1 cellular context compared by ENCODE assay signal in the genomic region with DNA sequence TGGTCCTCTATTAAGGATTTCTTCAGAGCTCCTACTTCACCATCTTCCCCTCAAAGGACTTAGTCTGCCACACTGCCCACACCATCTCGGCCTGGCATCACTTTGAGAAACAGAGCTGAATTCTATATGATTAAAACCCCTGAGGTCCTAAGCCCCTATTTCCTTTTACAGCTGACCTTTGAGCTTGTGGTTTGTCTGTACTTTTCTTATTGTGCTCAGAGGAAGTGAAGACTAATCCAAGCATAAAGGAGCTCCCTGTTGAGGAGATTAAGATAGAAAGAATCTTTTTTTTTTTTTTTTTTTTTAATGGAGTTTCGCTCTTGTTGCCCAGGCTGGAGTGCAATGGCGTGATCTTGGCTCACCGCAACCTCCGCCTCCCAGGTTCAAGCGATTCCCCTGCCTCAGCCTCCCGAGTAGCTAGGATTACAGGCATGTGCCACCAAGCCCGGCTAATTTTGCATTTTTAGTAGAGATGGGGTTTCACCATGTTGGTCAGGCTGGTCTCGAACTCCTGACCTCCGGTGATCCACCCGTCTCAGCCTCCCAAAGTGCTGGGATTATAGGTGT.
A peak's percentile ranks its signal among the peaks of the same experiment; 100 is the strongest.
TF ChIP-seq lines count a peak whose summit lies in the region.

No MANE protein-coding gene starts in this region.

TF ChIP-seq in GM12878, 131 proteins besides CTCF, POLR2A, EP300 and RAD21 (continued from another document):
- TF ChIP-seq SPI1 (IDR thresholded peaks at IDR 0.05; ENCODE audit: borderline replicate concordance, insufficient read depth, low read depth, low read length) (peak; percentile 46; the same call in 1 of the 2 replicates), SMARCA5 (IDR thresholded peaks at IDR 0.05) (0 out of 2 replicates have a peak, but pooled peaks have one; percentile 50), BHLHE40 (IDR thresholded peaks at IDR 0.05; ENCODE audit: borderline replicate concordance in 1 of 2, low read depth in 2 of 2, low read length in 1 of 2) (peak in 1 of 2 experiments; percentile 37; a peak in 1 of 4 replicates)
